In genomic region chrX:15737188-15737956, GRCh38 we compare ENCODE assay signal across 8 cellular contexts. TPM values are rescaled to one million over a fixed set of nuclear protein-coding genes. Genes with fewer than 3 reads are reported as not detected.
A peak's percentile ranks its signal among the peaks of the same experiment; 100 is the strongest.
DNase-seq lines count a peak whose midpoint lies in the region; ATAC-seq lines count a peak whose summit lies in the region.

No MANE protein-coding gene starts in this region.

- no peak for ATAC-seq in GM18868 (IDR thresholded peaks at IDR 0.05; ENCODE audit: unreplicated experiment)

- no peak overlapping the region for H3K27ac ChIP-seq in thymus (ENCODE audit: low read depth)

- H3K36me3 ChIP-seq in iPS-15b (ENCODE audit: control insufficient read depth, insufficient read depth, low read length) (no peaks in the 10 kb centered on the region), thymus (ENCODE audit: control insufficient read depth, insufficient read depth) (no peaks in the 10 kb centered on the region)

- intact Hi-C loops in activated CD4-positive, alpha-beta memory T cell treated with anti-CD3 and anti-CD28 coated beads for 36 hours (cut with micrococcal nuclease): loop anchor here (5.0 kb wide), 1 partner anchor 400 kb away; the partner anchor contains the start of gene PIGA

- POLR2A ChIA-PET in activated CD4-positive, alpha-beta memory T cell treated with anti-CD3 and anti-CD28 coated beads for 36 hours (lab: Charles Lee): interaction anchor here (0.8 to 1.7 kb wide), 5 partner anchors 13 to 403 kb away, joined by 3 to 10 read pairs (median 4); partner anchors contain the start of genes AP1S2 and ZRSR2

- no peak for DNase-seq in activated naive CD4-positive, alpha-beta T cell treated with anti-CD3 and anti-CD28 coated beads, Interleukin-2, amount 50 U/mL, for 16 hours
- DNase-seq in activated CD4-positive, alpha-beta memory T cell treated with anti-CD3 and anti-CD28 coated beads for 36 hours: no peak
- DNase-seq in NCI-H2196 treated with DMSO at 0.1 percent for 48 hours (lab: John Stamatoyannopoulos, UW; ENCODE audit: unreplicated experiment) (no peak), cerebellar cortex (ENCODE audit: low spot score) (no peak)

- CTCF ChIA-PET in activated CD4-positive, alpha-beta memory T cell treated with anti-CD3 and anti-CD28 coated beads for 36 hours (lab: Charles Lee): interaction anchor here (0.9 to 1.5 kb wide), 3 partner anchors 17 to 82 kb away, joined by 3 to 6 read pairs (median 4); no protein-coding TSS in a partner anchor

- peak overlapping the region; percentile 83 for H3K27ac Mint-ChIP-seq in activated naive CD4-positive, alpha-beta T cell treated with anti-CD3 and anti-CD28 coated beads, Interleukin-2, amount 50 U/mL, for 24 hours
- no peak overlapping the region for H3K27ac Mint-ChIP-seq in activated CD4-positive, alpha-beta memory T cell treated with anti-CD3 and anti-CD28 coated beads for 36 hours

- no peaks in the 10 kb centered on the region for H3K9me3 Mint-ChIP-seq in activated naive CD4-positive, alpha-beta T cell treated with anti-CD3 and anti-CD28 coated beads, Interleukin-2, amount 50 U/mL, for 24 hours
- no peaks in the 10 kb centered on the region for H3K9me3 Mint-ChIP-seq in activated CD4-positive, alpha-beta memory T cell treated with anti-CD3 and anti-CD28 coated beads for 36 hours

- peaks cover 4% of the 10 kb centered on the region for H3K36me3 Mint-ChIP-seq in activated naive CD4-positive, alpha-beta T cell treated with anti-CD3 and anti-CD28 coated beads, Interleukin-2, amount 50 U/mL, for 24 hours
- H3K36me3 Mint-ChIP-seq in activated CD4-positive, alpha-beta memory T cell treated with anti-CD3 and anti-CD28 coated beads for 36 hours: peaks cover 7% of the 10 kb centered on the region

- peak overlapping the region; percentile 45 for H3K4me3 ChIP-seq in iPS-15b (ENCODE audit: low read depth, low read length)
- peak overlapping the region; percentile 29 for H3K4me3 ChIP-seq in thymus (ENCODE audit: low read length)

- peak overlapping the region; percentile 87 for H3K4me3 Mint-ChIP-seq in activated naive CD4-positive, alpha-beta T cell treated with anti-CD3 and anti-CD28 coated beads, Interleukin-2, amount 50 U/mL, for 24 hours
- H3K4me3 Mint-ChIP-seq in activated CD4-positive, alpha-beta memory T cell treated with anti-CD3 and anti-CD28 coated beads for 36 hours: peak overlapping the region; percentile 87

- peaks cover 49% of the 10 kb centered on the region for H3K4me1 Mint-ChIP-seq in activated naive CD4-positive, alpha-beta T cell treated with anti-CD3 and anti-CD28 coated beads, Interleukin-2, amount 50 U/mL, for 24 hours
- H3K4me1 Mint-ChIP-seq in activated CD4-positive, alpha-beta memory T cell treated with anti-CD3 and anti-CD28 coated beads for 36 hours (ENCODE audit: low read depth): peaks cover 31% of the 10 kb centered on the region

- H3K27me3 ChIP-seq in iPS-15b (ENCODE audit: control insufficient read depth, insufficient read depth, low read length) (peaks cover 17% of the 10 kb centered on the region), thymus (ENCODE audit: control insufficient read depth, insufficient read depth) (no peaks in the 10 kb centered on the region)

- no peak overlapping the region for H3K9ac ChIP-seq in iPS-15b (ENCODE audit: low read depth, low read length)

- peaks cover 6% of the 10 kb centered on the region for H3K4me1 ChIP-seq in iPS-15b (ENCODE audit: control insufficient read depth, insufficient read depth, low read length)
- H3K4me1 ChIP-seq in thymus (ENCODE audit: control insufficient read depth, insufficient read depth, low read length): no peaks in the 10 kb centered on the region

- H3K9me3 ChIP-seq in iPS-15b (ENCODE audit: control insufficient read depth, insufficient read depth, low read length): no peaks in the 10 kb centered on the region
- no peaks in the 10 kb centered on the region for H3K9me3 ChIP-seq in thymus (ENCODE audit: control insufficient read depth)

- WGBS in thymus: 23% methylated on average over 14 of the region's 14 CpGs

- no peaks in the 10 kb centered on the region for H3K27me3 Mint-ChIP-seq in activated naive CD4-positive, alpha-beta T cell treated with anti-CD3 and anti-CD28 coated beads, Interleukin-2, amount 50 U/mL, for 24 hours
- H3K27me3 Mint-ChIP-seq in activated CD4-positive, alpha-beta memory T cell treated with anti-CD3 and anti-CD28 coated beads for 36 hours: no peaks in the 10 kb centered on the region

RNA-seq across cellular contexts. Expression of gene CA5B, which starts 0.7 kb away (rescaled TPM):
- 10 to 100 TPM; 13.1 to 15.5 TPM for total RNA-seq in activated CD4-positive, alpha-beta memory T cell treated with anti-CD3 and anti-CD28 coated beads for 36 hours
- polyA plus RNA-seq in thymus: 2.9 TPM

RNA-seq across cellular contexts. Expression of gene ZRSR2, which starts 52.9 kb away (rescaled TPM):
- 10 to 100 TPM; 16.2 to 17.3 TPM for total RNA-seq in activated CD4-positive, alpha-beta memory T cell treated with anti-CD3 and anti-CD28 coated beads for 36 hours
- polyA plus RNA-seq in thymus: 30.0 TPM
